8 cellular contexts compared by ENCODE assay signal in the genomic region with DNA sequence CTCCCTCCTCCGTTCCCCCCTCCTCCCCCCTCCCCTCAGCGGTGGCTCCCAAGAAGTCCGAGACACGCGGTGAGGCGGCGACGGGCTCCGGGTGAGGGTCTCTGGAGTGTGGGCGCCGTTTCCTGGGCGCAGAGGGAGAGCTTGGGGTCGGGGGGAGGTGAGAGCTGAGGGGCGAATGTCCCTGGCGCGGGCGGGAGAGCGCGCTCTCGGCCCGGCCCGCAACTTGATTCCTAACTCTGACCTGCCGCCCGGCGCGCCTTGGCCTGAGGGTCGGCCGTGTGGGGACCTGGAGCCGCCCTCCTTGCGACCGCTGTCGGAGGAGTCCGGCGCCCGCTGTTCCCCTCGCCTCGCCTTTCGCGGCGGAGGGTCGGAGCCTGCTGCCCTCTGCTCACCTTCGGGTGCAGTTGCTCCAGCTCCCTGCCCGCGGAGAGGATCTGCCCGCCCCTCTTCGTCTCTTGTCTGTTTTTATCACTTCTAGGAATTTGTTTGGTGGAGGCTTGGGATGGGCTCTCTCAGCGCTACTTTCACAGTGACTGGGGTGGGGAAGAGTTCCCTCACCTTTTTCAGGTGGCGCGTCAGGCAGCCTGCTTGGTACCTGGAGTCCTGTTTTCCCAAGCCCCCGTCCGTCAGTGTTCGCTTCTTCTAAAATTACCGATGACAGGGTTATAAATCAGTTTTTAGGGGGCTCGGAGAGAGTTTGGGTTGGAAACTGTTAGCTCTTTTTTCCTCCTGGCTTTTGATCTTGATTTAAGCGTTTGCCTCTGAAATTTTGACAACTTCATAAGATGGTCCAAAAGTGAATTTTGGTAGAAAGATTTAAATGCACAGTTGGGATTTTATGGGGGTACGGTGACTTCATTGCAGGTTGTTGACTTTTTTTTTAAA. TPM values are rescaled to one million over a fixed set of nuclear protein-coding genes. Genes with fewer than 3 reads are reported as not detected.
DNase-seq lines count a peak whose midpoint lies in the region; ATAC-seq and TF ChIP-seq lines count a peak whose summit lies in the region.

No MANE protein-coding gene starts in this region.

- H3K27ac ChIP-seq in CD8-positive, alpha-beta T cell (ENCODE audit: low read depth, low read length): peak overlapping the region; percentile 73
- peak overlapping the region; percentile 93 to 94 for H3K27ac ChIP-seq in breast epithelium

- no peaks in the 10 kb centered on the region for H3K9me3 Mint-ChIP-seq in CD8-positive, alpha-beta T cell
- no peaks in the 10 kb centered on the region for H3K9me3 Mint-ChIP-seq in stimulated activated effector memory CD8-positive, alpha-beta T cell treated with anti-CD3 and anti-CD28 coated beads, Interleukin-12 subunit alpha, Interleukin-12 subunit beta, amount 100 ng/mL, for 72 hours

- no peak for TF ChIP-seq CTCF in CD8-positive, alpha-beta T cell (IDR thresholded peaks at IDR 0.05)
- TF ChIP-seq CTCF in breast epithelium (IDR thresholded peaks at IDR 0.05): no peak

- peak; percentile 13 for ATAC-seq in CD8-positive, alpha-beta T cell
- ATAC-seq in GM19043 (IDR thresholded peaks at IDR 0.05; ENCODE audit: low read depth, unreplicated experiment) (peak; percentile 36), HG03175 (IDR thresholded peaks at IDR 0.05; ENCODE audit: unreplicated experiment) (peak; percentile 54), left colon (peak; percentile 53)
- ATAC-seq in stimulated activated effector memory CD8-positive, alpha-beta T cell treated with anti-CD3 and anti-CD28 coated beads, Interleukin-12 subunit alpha, Interleukin-12 subunit beta, amount 100 ng/mL, for 72 hours: peak; percentile 52

- no peaks in the 10 kb centered on the region for H3K27me3 ChIP-seq in CD8-positive, alpha-beta T cell (ENCODE audit: insufficient read depth, low read length)
- no peaks in the 10 kb centered on the region for H3K27me3 ChIP-seq in breast epithelium

- TF ChIP-seq POLR2A in breast epithelium (IDR thresholded peaks at IDR 0.05): no peak

- peak in 4 of 7 experiments; percentile 7 to 37 (median 20) for DNase-seq in CD8-positive, alpha-beta T cell
- peak; percentile 31 for DNase-seq in RPMI7951 (ENCODE audit: low read depth)
- no peak for DNase-seq in breast epithelium (ENCODE audit: low spot score in 2 of 2)
- DNase-seq in left colon: peak; percentile 37 to 67
- peak; percentile 35 to 77 for DNase-seq in stimulated activated effector memory CD8-positive, alpha-beta T cell treated with anti-CD3 and anti-CD28 coated beads, Interleukin-12 subunit alpha, Interleukin-12 subunit beta, amount 100 ng/mL, for 72 hours (ENCODE audit: low spot score in 2 of 2)
- no peak for DNase-seq in DMS114 treated with DMSO at 0.1 percent for 48 hours (lab: John Stamatoyannopoulos, UW; ENCODE audit: unreplicated experiment)

- no peaks in the 10 kb centered on the region for H3K9me3 ChIP-seq in CD8-positive, alpha-beta T cell (ENCODE audit: low read length)
- H3K9me3 ChIP-seq in breast epithelium: no peaks in the 10 kb centered on the region

- peak overlapping the region; percentile 99 for H3K27ac Mint-ChIP-seq in CD8-positive, alpha-beta T cell
- H3K27ac Mint-ChIP-seq in stimulated activated effector memory CD8-positive, alpha-beta T cell treated with anti-CD3 and anti-CD28 coated beads, Interleukin-12 subunit alpha, Interleukin-12 subunit beta, amount 100 ng/mL, for 72 hours: peak overlapping the region; percentile 97

- H3K36me3 Mint-ChIP-seq in CD8-positive, alpha-beta T cell: peaks cover 9% of the 10 kb centered on the region
- peaks cover 48% of the 10 kb centered on the region for H3K36me3 Mint-ChIP-seq in stimulated activated effector memory CD8-positive, alpha-beta T cell treated with anti-CD3 and anti-CD28 coated beads, Interleukin-12 subunit alpha, Interleukin-12 subunit beta, amount 100 ng/mL, for 72 hours

- peaks cover 53% of the 10 kb centered on the region for H3K4me1 Mint-ChIP-seq in CD8-positive, alpha-beta T cell (ENCODE audit: low read depth)
- H3K4me1 Mint-ChIP-seq in stimulated activated effector memory CD8-positive, alpha-beta T cell treated with anti-CD3 and anti-CD28 coated beads, Interleukin-12 subunit alpha, Interleukin-12 subunit beta, amount 100 ng/mL, for 72 hours: peaks cover 46% of the 10 kb centered on the region

- intact Hi-C loops in CD8-positive, alpha-beta T cell (cut with DNase I, micrococcal nuclease): loop anchor here (1.0 to 5.0 kb wide), 9 partner anchors 29 to 1386 kb away; partner anchors contain the start of genes DCP1B (in 1 of the 2), FBXL14 (in 1 of the 2), ITFG2 (in 1 of the 2) and TSPAN9 (in 1 of the 2)
- intact Hi-C loops in breast epithelium (cut with DNase I; ENCODE audit: low total_unique reads): no loop called here
- intact Hi-C loops in left colon (cut with DNase I, micrococcal nuclease): no loop called here

- H3K27me3 Mint-ChIP-seq in CD8-positive, alpha-beta T cell (ENCODE audit: low read depth): no peaks in the 10 kb centered on the region

- POLR2A ChIA-PET in CD8-positive, alpha-beta T cell (lab: Charles Lee): interaction anchor here (1.1 to 3.4 kb wide), 7 partner anchors 13 to 224 kb away, joined by 3 to 22 read pairs (median 5); partner anchors contain the start of gene FBXL14

- H3K36me3 ChIP-seq in CD8-positive, alpha-beta T cell (ENCODE audit: insufficient read depth, low read length): no peaks in the 10 kb centered on the region
- no peaks in the 10 kb centered on the region for H3K36me3 ChIP-seq in breast epithelium

- H3K4me1 ChIP-seq in CD8-positive, alpha-beta T cell (ENCODE audit: insufficient read depth, low read length): peaks cover 20% of the 10 kb centered on the region
- H3K4me1 ChIP-seq in breast epithelium: no peaks in the 10 kb centered on the region

- CTCF ChIA-PET in CD8-positive, alpha-beta T cell (lab: Charles Lee): interaction anchor here (0.7 to 2.7 kb wide), 5 partner anchors 19 to 249 kb away, joined by 3 to 14 read pairs (median 4); no protein-coding TSS in a partner anchor

- H3K4me3 ChIP-seq in CD8-positive, alpha-beta T cell (ENCODE audit: low read depth, low read length): peak overlapping the region; percentile 84
- peak overlapping the region; percentile 80 to 94 (median 93) for H3K4me3 ChIP-seq in breast epithelium

- peak overlapping the region; percentile 92 for H3K4me3 Mint-ChIP-seq in CD8-positive, alpha-beta T cell
- H3K4me3 Mint-ChIP-seq in stimulated activated effector memory CD8-positive, alpha-beta T cell treated with anti-CD3 and anti-CD28 coated beads, Interleukin-12 subunit alpha, Interleukin-12 subunit beta, amount 100 ng/mL, for 72 hours: peak overlapping the region; percentile 88

RNA-seq across cellular contexts. Expression of gene ADIPOR2, which starts 0.5 kb away (rescaled TPM):
- 10 to 100 TPM; 19.4 to 22.5 TPM for total RNA-seq in CD8-positive, alpha-beta T cell
- total RNA-seq in RPMI7951 (2014; rRNA removed; shearing (Covaris generic)): 20.7 and 23.8 TPM in 2 replicates
- 10 to 100 TPM; 44.3 to 58.2 (median 48.8) TPM for total RNA-seq in breast epithelium
- 100 to 1,000 TPM; 100 to 111 TPM for total RNA-seq in left colon

Comparison
In these comparisons a context has a peak if more than half of its experiments do, and no peak if none do; other contexts are left out.
1. DNase-seq: peak in CD8-positive, alpha-beta T cell (4 of 7), RPMI7951 (single experiment), left colon (2 of 2) and stimulated activated effector memory CD8-positive, alpha-beta T cell treated with anti-CD3 and anti-CD28 coated beads, Interleukin-12 subunit alpha, Interleukin-12 subunit beta, amount 100 ng/mL, for 72 hours (2 of 2); none in breast epithelium (0 of 2) and DMS114 treated with DMSO at 0.1 percent for 48 hours (single experiment).
2. intact Hi-C loops: an anchor here in CD8-positive, alpha-beta T cell (1.0 to 5.0 kb wide); none called in breast epithelium and left colon.
3. Peak in every context shown above with its lines, with median percentiles within 50 percentile points of each other: ATAC-seq.